ENCODE assay signal across 16 cellular contexts in genomic region chr14:76936483-76936882, GRCh38.
DNase-seq lines count a peak whose midpoint lies in the region; ATAC-seq, FAIRE-seq and TF ChIP-seq lines count a peak whose summit lies in the region.
"Had no signal": no experiment of that assay in that cellular context is flagged by ENCODE, and none has a peak within 500 bp of the region (broad histone marks: within the 10 kb centered on the region; RNA-seq: fewer than 3 reads in every experiment).

No MANE protein-coding gene starts in this region.

- H3K9me3 ChIP-seq in astrocyte (ENCODE audit: insufficient read depth, low read depth, low read length) (no peaks in the 10 kb centered on the region), suprapubic skin (no peaks in the 10 kb centered on the region)
- H3K9me3 ChIP-seq: BE2C, colonic mucosa, SJSA1, upper lobe of left lung had no signal

- H3K4me3 Mint-ChIP-seq in astrocyte (ENCODE audit: unreplicated experiment) (no peak overlapping the region), osteocyte (ENCODE audit: unreplicated experiment) (no peak overlapping the region)
- H3K4me3 Mint-ChIP-seq: activated naive CD4-positive, alpha-beta T cell treated with anti-CD3 and anti-CD28 coated beads, Interleukin-2, amount 10 ng/mL, durations not matched to agents 7 days and 5 days had no signal

- H3K36me3 ChIP-seq in astrocyte (ENCODE audit: insufficient read depth, low read length) (no peaks in the 10 kb centered on the region), suprapubic skin (no peaks in the 10 kb centered on the region)
- H3K36me3 ChIP-seq: BE2C, colonic mucosa, SJSA1, upper lobe of left lung had no signal

- no peak for TF ChIP-seq CTCF in astrocyte (IDR thresholded peaks at IDR 0.05; ENCODE audit: insufficient read depth, low read depth, low read length)
- no peak for TF ChIP-seq CTCF in osteocyte (IDR thresholded peaks at IDR 0.05)
- TF ChIP-seq CTCF in suprapubic skin (IDR thresholded peaks at IDR 0.05) = no peak

- no peaks in the 10 kb centered on the region for H4K20me1 ChIP-seq in astrocyte (ENCODE audit: insufficient read depth, low read length)

- TF ChIP-seq POLR2A in suprapubic skin (IDR thresholded peaks at IDR 0.05) = no peak

- DNase-seq in AG20443 (ENCODE audit: low spot score) (peak; percentile 74), astrocyte (ENCODE audit: low read depth) (peak; percentile 39), Right ventricle myocardium superior (peak; percentile 59), osteocyte (ENCODE audit: extremely low spot score, unreplicated experiment) (no peak), medulla oblongata (ENCODE audit: extremely low spot score) (no peak), suprapubic skin (ENCODE audit: low spot score in 2 of 2) (no peak)
- DNase-seq: activated naive CD4-positive, alpha-beta T cell treated with anti-CD3 and anti-CD28 coated beads, Interleukin-2, amount 10 ng/mL, durations not matched to agents 7 days and 5 days; colonic mucosa; erythroblast; stimulated activated CD4-positive, alpha-beta T cell treated with anti-CD3 and anti-CD28 coated beads, Interleukin-2, amount 100 ng/mL, for 24 hours; upper lobe of left lung had no signal

- peaks cover 23% of the 10 kb centered on the region for H3K27me3 Mint-ChIP-seq in astrocyte (ENCODE audit: low read depth, unreplicated experiment)
- no peaks in the 10 kb centered on the region for H3K27me3 Mint-ChIP-seq in osteocyte (ENCODE audit: unreplicated experiment)

- H3K79me2 ChIP-seq in astrocyte (ENCODE audit: insufficient read depth, low read length) = no peaks in the 10 kb centered on the region

- peaks cover 14% of the 10 kb centered on the region for H3K4me1 Mint-ChIP-seq in astrocyte (ENCODE audit: low read depth, unreplicated experiment)
- H3K4me1 Mint-ChIP-seq in osteocyte (ENCODE audit: unreplicated experiment) = peaks cover 38% of the 10 kb centered on the region

- H3K9me3 Mint-ChIP-seq in astrocyte (ENCODE audit: unreplicated experiment) (no peaks in the 10 kb centered on the region), osteocyte (ENCODE audit: unreplicated experiment) (no peaks in the 10 kb centered on the region)
- H3K9me3 Mint-ChIP-seq: activated naive CD4-positive, alpha-beta T cell treated with anti-CD3 and anti-CD28 coated beads, Interleukin-2, amount 10 ng/mL, durations not matched to agents 7 days and 5 days had no signal

- no peak overlapping the region for H2AFZ ChIP-seq in astrocyte (ENCODE audit: low read depth, low read length)

- 69% methylated on average over 7 of the region's 7 CpGs for WGBS in suprapubic skin

- ATAC-seq in Right ventricle myocardium superior (ENCODE audit: poor library complexity) = peak; percentile 38
- ATAC-seq in GM21447 (IDR thresholded peaks at IDR 0.05; ENCODE audit: unreplicated experiment) = no peak
- no peak for ATAC-seq in HG02763 (IDR thresholded peaks at IDR 0.05; ENCODE audit: unreplicated experiment)

- no peaks in the 10 kb centered on the region for H3K36me3 Mint-ChIP-seq in astrocyte (ENCODE audit: low read depth, unreplicated experiment)
- no peaks in the 10 kb centered on the region for H3K36me3 Mint-ChIP-seq in osteocyte (ENCODE audit: unreplicated experiment)
- H3K36me3 Mint-ChIP-seq: activated naive CD4-positive, alpha-beta T cell treated with anti-CD3 and anti-CD28 coated beads, Interleukin-2, amount 10 ng/mL, durations not matched to agents 7 days and 5 days had no signal

- TF ChIP-seq EP300 in suprapubic skin (IDR thresholded peaks at IDR 0.05) = no peak

- no peak for FAIRE-seq in astrocyte (lab: Jason Lieb, UNC)

- H3K9ac ChIP-seq in astrocyte (ENCODE audit: low read length) = no peak overlapping the region

- no peak overlapping the region for H3K27ac ChIP-seq in astrocyte (ENCODE audit: low read depth, low read length)
- H3K27ac ChIP-seq in suprapubic skin = no peak overlapping the region
- H3K27ac ChIP-seq: colonic mucosa, SJSA1, upper lobe of left lung, VCaP had no signal

- H3K27me3 ChIP-seq in astrocyte (ENCODE audit: insufficient read depth, low read length) (no peaks in the 10 kb centered on the region), suprapubic skin (no peaks in the 10 kb centered on the region)
- H3K27me3 ChIP-seq: BE2C, colonic mucosa, SJSA1, upper lobe of left lung had no signal

- intact Hi-C loops in Right ventricle myocardium superior (cut with DNase I) = no loop called here

- peak overlapping the region; percentile 91 for H3K27ac Mint-ChIP-seq in astrocyte (ENCODE audit: unreplicated experiment)
- peak overlapping the region; percentile 98 for H3K27ac Mint-ChIP-seq in osteocyte (ENCODE audit: unreplicated experiment)
- H3K27ac Mint-ChIP-seq: activated naive CD4-positive, alpha-beta T cell treated with anti-CD3 and anti-CD28 coated beads, Interleukin-2, amount 10 ng/mL, durations not matched to agents 7 days and 5 days had no signal

- H3K4me3 ChIP-seq in astrocyte (ENCODE audit: insufficient read depth, low read depth, low read length) (no peak overlapping the region), suprapubic skin (no peak overlapping the region)
- H3K4me3 ChIP-seq: colonic mucosa, SJSA1, upper lobe of left lung had no signal

- H3K4me1 ChIP-seq in astrocyte (ENCODE audit: insufficient read depth, low read length) (peaks cover 21% of the 10 kb centered on the region), suprapubic skin (peaks cover 26% of the 10 kb centered on the region)
- H3K4me1 ChIP-seq: colonic mucosa had no signal

- peak overlapping the region; percentile 69 for H3K4me2 ChIP-seq in astrocyte (ENCODE audit: low read length)

Comparison
In these comparisons a context has a peak if more than half of its experiments do, and no peak if none do; other contexts are left out.
1. DNase-seq: peak in AG20443 (single experiment), astrocyte (single experiment) and Right ventricle myocardium superior (single experiment); none in osteocyte (single experiment), medulla oblongata (single experiment) and suprapubic skin (0 of 2).